In the genomic region with DNA sequence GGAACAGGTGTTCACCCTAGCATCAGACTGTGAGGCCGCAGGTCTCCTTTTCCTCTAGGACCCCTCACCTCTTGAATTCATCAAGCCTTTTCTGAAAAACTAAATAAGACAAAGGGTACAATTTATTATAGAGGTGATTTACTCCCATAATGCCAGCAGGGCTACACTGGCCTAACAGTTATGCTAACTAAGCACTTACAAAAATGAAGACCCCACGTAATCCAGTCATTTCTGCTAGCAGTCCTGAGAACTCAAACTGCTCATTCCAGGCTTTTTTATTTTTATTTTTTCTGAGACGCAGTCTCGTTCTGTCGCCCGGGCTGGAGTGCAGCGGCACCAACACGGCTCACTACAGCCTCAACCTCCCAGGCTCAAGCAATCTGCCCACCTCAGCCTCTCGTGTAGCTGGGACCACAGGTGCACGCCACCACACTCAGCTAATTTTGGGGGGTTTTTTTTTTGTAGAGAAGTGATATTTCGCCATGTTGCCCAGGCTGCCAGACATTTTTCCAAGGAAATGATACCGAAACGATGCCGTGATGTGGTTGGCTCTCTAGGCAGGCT, we compare ENCODE assay signal across 22 cellular contexts. TPM values are rescaled to one million over a fixed set of nuclear protein-coding genes. Genes with fewer than 3 reads are reported as not detected.
A peak's percentile ranks its signal among the peaks of the same experiment; 100 is the strongest.
DNase-seq lines count a peak whose midpoint lies in the region; ATAC-seq, FAIRE-seq and TF ChIP-seq lines count a peak whose summit lies in the region.
"Had no signal": no experiment of that assay in that cellular context is flagged by ENCODE, and none has a peak within 500 bp of the region (broad histone marks: within the 10 kb centered on the region; RNA-seq: fewer than 3 reads in every experiment).

No MANE protein-coding gene starts in this region.

- CTCF ChIA-PET in MCF 10A (lab: Yijun Ruan, JAX), result no interaction called here

- BruUV-seq in MCF 10A (replicated peaks; lab: Mats Ljungman, UMichigan), result no TSS peak

- 91 to 97% (median 94%) methylated on average over 14 of the region's 14 CpGs for WGBS in spleen, 5 donors

- H3K27ac ChIP-seq in breast epithelium (peak overlapping the region; percentile 86 to 88), kidney (ENCODE audit: low read depth in 2 of 2, low read length in 2 of 2) (peak overlapping the region; percentile 52 to 76), spleen (peak overlapping the region in 1 of 8 donors; percentile 48)
- H3K27ac ChIP-seq: SJSA1 had no signal

- H3K4me1 Mint-ChIP-seq in MCF 10A (ENCODE audit: insufficient read depth, unreplicated experiment), result peaks cover 6% of the 10 kb centered on the region

- no peak for TF ChIP-seq CTCF in breast epithelium (IDR thresholded peaks at IDR 0.05)
- no peak for TF ChIP-seq CTCF in MCF 10A (IDR thresholded peaks at IDR 0.05; ENCODE audit: unreplicated experiment)
- TF ChIP-seq CTCF in kidney (IDR thresholded peaks at IDR 0.05; ENCODE audit: borderline replicate concordance, extremely low read depth, insufficient read depth), result no peak
- no peak for TF ChIP-seq CTCF in spleen (IDR thresholded peaks at IDR 0.05 in 8 of 11, conservative IDR thresholded peaks at IDR 0.05 in 3 of 11)

- H3K4me3 Mint-ChIP-seq in MCF 10A (ENCODE audit: unreplicated experiment), result no peak overlapping the region
- H3K4me3 Mint-ChIP-seq: CD14-positive monocyte had no signal

- H3K4me1 ChIP-seq in breast epithelium, result peaks cover 0 to 16% of the 10 kb centered on the region in 2 donors
- peaks cover 4 to 20% of the 10 kb centered on the region in 2 donors for H3K4me1 ChIP-seq in kidney (ENCODE audit: control insufficient read depth in 1 of 2, insufficient read depth in 1 of 2, low read depth in 1 of 2, low read length in 2 of 2)
- H3K4me1 ChIP-seq in spleen, result peaks cover 3 to 25% (median 17%) of the 10 kb centered on the region in 6 donors

- H3K27me3 ChIP-seq in breast epithelium (no peaks in the 10 kb centered on the region), spleen (replicated peaks in 1 of 7) (no peaks in the 10 kb centered on the region)
- H3K27me3 ChIP-seq: SJSA1 had no signal

- DNase-seq in breast epithelium (ENCODE audit: low spot score in 2 of 2) (peak in 1 of 2 donors; percentile 30), MCF 10A (ENCODE audit: unreplicated experiment) (no peak), kidney (no peak), spleen (peak; percentile 35), T-helper 9 cell (no peak), DMS114 treated with DMSO at 0.1 percent for 48 hours (lab: John Stamatoyannopoulos, UW; ENCODE audit: unreplicated experiment) (no peak), midbrain (lab: John Stamatoyannopoulos, UW) (no peak)
- DNase-seq: activated CD4-positive, alpha-beta T cell treated with anti-CD3 and anti-CD28 coated beads for 1 hour; activated gamma-delta T cell; amniotic stem cell; central memory CD4-positive, alpha-beta T cell; DMS 273 treated with DMSO at 0.1 percent for 48 hours; hypothalamus; Kasumi-1; NCI-H1417; stimulated activated naive CD4-positive, alpha-beta T cell treated with Interleukin-2 at 50 U/mL for 16 hours had no signal

- no peak for FAIRE-seq in kidney (lab: Jason Lieb, UNC)
- FAIRE-seq: A204.1, GM12892 had no signal

- POLR2A ChIA-PET in MCF 10A (lab: Yijun Ruan, JAX), result interaction anchor here (0.6 to 0.7 kb wide), 2 partner anchors 11 to 152 kb away, joined by 3 read pairs; no protein-coding TSS in a partner anchor

- no peak for ATAC-seq in HG03139 (IDR thresholded peaks at IDR 0.05; ENCODE audit: unreplicated experiment)

- no peaks in the 10 kb centered on the region for H3K36me3 ChIP-seq in breast epithelium
- peaks cover 2 to 4% of the 10 kb centered on the region in 2 donors for H3K36me3 ChIP-seq in kidney (ENCODE audit: control insufficient read depth in 1 of 2, insufficient read depth in 2 of 2, low read length in 2 of 2)
- H3K36me3 ChIP-seq in spleen, result peaks cover 0 to 100% (median 17%) of the 10 kb centered on the region in 6 donors

- peak overlapping the region in 2 of 3 donors; percentile 38 to 51 for H3K4me3 ChIP-seq in breast epithelium
- H3K4me3 ChIP-seq in kidney (ENCODE audit: low read length in 2 of 2), result peak overlapping the region in 1 of 2 donors; percentile 18
- no peak overlapping the region for H3K4me3 ChIP-seq in spleen
- H3K4me3 ChIP-seq: SJSA1 had no signal

- no peak overlapping the region for H3K27ac Mint-ChIP-seq in MCF 10A (ENCODE audit: low read depth, unreplicated experiment)

- H3K27me3 Mint-ChIP-seq in MCF 10A (ENCODE audit: insufficient read depth, unreplicated experiment), result no peaks in the 10 kb centered on the region

- no peaks in the 10 kb centered on the region for H3K9me3 Mint-ChIP-seq in MCF 10A (ENCODE audit: unreplicated experiment)
- H3K9me3 Mint-ChIP-seq: CD14-positive monocyte had no signal

- peaks cover 63% of the 10 kb centered on the region for H3K36me3 Mint-ChIP-seq in MCF 10A (ENCODE audit: insufficient read depth, unreplicated experiment)

- no peak for TF ChIP-seq POLR2A in breast epithelium (IDR thresholded peaks at IDR 0.05)
- TF ChIP-seq POLR2A in spleen (IDR thresholded peaks at IDR 0.05), result no peak

- intact Hi-C loops in breast epithelium (cut with DNase I; ENCODE audit: low total_unique reads), result no loop called here
- intact Hi-C loops in MCF 10A (cut with micrococcal nuclease), result no loop called here
- intact Hi-C loops in kidney (cut with DNase I), result no loop called here
- intact Hi-C loops in spleen (cut with DNase I; ENCODE audit: low total_unique reads), result no loop called here

- H3K9ac ChIP-seq in kidney (ENCODE audit: low read length in 2 of 2), result peak overlapping the region in 1 of 2 donors; percentile 21

- no peaks in the 10 kb centered on the region for H3K9me3 ChIP-seq in breast epithelium
- H3K9me3 ChIP-seq in kidney (ENCODE audit: control insufficient read depth in 1 of 2, low read length in 2 of 2), result no peaks in the 10 kb centered on the region
- H3K9me3 ChIP-seq in spleen, result no peaks in the 10 kb centered on the region
- H3K9me3 ChIP-seq: SJSA1 had no signal

RNA-seq across cellular contexts. Expression of a gene that starts 14.2 kb away (rescaled TPM):
- 100 to 1,000 TPM; 102 to 254 (median 109) TPM for total RNA-seq in breast epithelium
- total RNA-seq in MCF 10A (2022), result 173 and 188 TPM in 2 replicates
- 377 TPM for total RNA-seq in kidney
- 361 TPM for polyA plus RNA-seq in kidney (ENCODE audit: insufficient read depth, low read depth, low replicate concordance)
- total RNA-seq in spleen, result 10 to 100 TPM; 31.1 to 62.6 (median 47.1) TPM
- 100 to 1,000 TPM in 2 of 3 donors, 10 to 100 TPM in 1; 74.6 to 196 (median 115) TPM for polyA plus RNA-seq in spleen

RNA-seq across cellular contexts. Expression of a gene that starts 22.5 kb away (rescaled TPM):
- not detected for total RNA-seq in breast epithelium
- 0.84 and 2.2 TPM in 2 replicates for total RNA-seq in MCF 10A (2022)
- total RNA-seq in kidney, result 0.98 TPM
- 3.2 TPM for polyA plus RNA-seq in kidney (ENCODE audit: insufficient read depth, low read depth, low replicate concordance)
- under 1 TPM in 1 of 7 donors, not detected in 6; 0.94 TPM for total RNA-seq in spleen
- under 1 TPM in 1 of 3 donors, not detected in 2; 0.20 TPM for polyA plus RNA-seq in spleen
- total RNA-seq: kidney epithelial cell, SJSA1 had no signal
- polyA plus RNA-seq: CD14-positive monocyte had no signal

RNA-seq across cellular contexts. Expression of a gene that starts 41.4 kb away (rescaled TPM):
- 100 to 1,000 TPM in 1 of 3 donors, 10 to 100 TPM in 2; 42.9 to 149 (median 47.0) TPM for total RNA-seq in breast epithelium
- 16.2 and 16.7 TPM in 2 replicates for total RNA-seq in MCF 10A (2022)
- total RNA-seq in kidney, result 15.3 TPM
- 17.0 TPM for polyA plus RNA-seq in kidney (ENCODE audit: insufficient read depth, low read depth, low replicate concordance)
- total RNA-seq in spleen, result 10 to 100 TPM; 21.0 to 38.0 (median 24.5) TPM
- polyA plus RNA-seq in spleen, result 10 to 100 TPM; 14.4 to 28.0 (median 23.9) TPM

RNA-seq across cellular contexts. Expression of a gene that starts 41.7 kb away (rescaled TPM):
- total RNA-seq in breast epithelium, result 100 to 1,000 TPM in 2 of 3 donors, 10 to 100 TPM in 1; 96.4 to 534 (median 101) TPM
- total RNA-seq in MCF 10A (2022), result 59.2 and 60.4 TPM in 2 replicates
- 53.9 TPM for total RNA-seq in kidney
- 42.9 TPM for polyA plus RNA-seq in kidney (ENCODE audit: insufficient read depth, low read depth, low replicate concordance)
- total RNA-seq in spleen, result 10 to 100 TPM; 18.7 to 35.7 (median 28.3) TPM
- 10 to 100 TPM in 1 of 3 donors, 1 to 10 TPM in 2; 6.3 to 10.0 (median 6.4) TPM for polyA plus RNA-seq in spleen

Comparison
In these comparisons a context has a peak if more than half of its experiments do, and no peak if none do; other contexts are left out.
1. H3K4me3 ChIP-seq: peak in breast epithelium (2 of 3); none in spleen (0 of 8).